In the genomic region with DNA sequence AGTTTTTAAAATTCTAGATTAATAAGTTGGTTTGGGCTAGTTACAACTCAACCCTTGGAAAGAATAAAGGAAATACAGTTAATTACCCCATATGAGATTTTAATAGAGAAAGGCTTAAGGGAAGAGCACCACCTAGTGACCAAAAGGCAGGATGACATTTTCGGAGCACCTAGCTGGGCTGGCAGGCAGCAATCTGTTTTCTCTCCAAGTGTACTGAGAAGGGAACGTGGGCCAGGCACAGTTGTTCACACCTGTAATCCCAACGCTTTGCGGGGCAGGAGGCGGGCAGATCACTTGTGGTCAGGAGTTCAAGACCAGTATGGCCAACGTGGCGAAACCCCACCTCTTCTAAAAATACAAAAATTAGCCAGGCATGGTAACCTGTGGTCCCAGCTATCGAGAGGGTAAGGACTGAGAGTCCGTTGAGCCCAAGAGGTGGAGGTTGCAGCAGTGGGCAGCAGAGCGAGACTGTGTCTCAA, we compare ENCODE assay signal across 8 cellular contexts. TPM values are rescaled to one million over a fixed set of nuclear protein-coding genes. Genes with fewer than 3 reads are reported as not detected.
DNase-seq lines count a peak whose midpoint lies in the region; ATAC-seq and TF ChIP-seq lines count a peak whose summit lies in the region.
"Not testable (repeated sequence)": the region's sequence is repeated elsewhere in the genome, so short reads cannot be mapped to it uniquely, and the experiment has no call there.

No MANE protein-coding gene starts in this region.

- intact Hi-C loops in ascending aorta (cut with DNase I); left ventricle myocardium superior (cut with micrococcal nuclease); natural killer cell (cut with micrococcal nuclease); thyroid gland (cut with DNase I): not testable (repeated sequence)

- not testable (repeated sequence) for H3K9me3 ChIP-seq in CD4-positive, CD25-positive, alpha-beta regulatory T cell (ENCODE audit: control insufficient read depth in 2 of 2, low read length in 2 of 2); HEK293 (ENCODE audit: control insufficient read depth, insufficient read depth, low read depth, low read length); RWPE2 (ENCODE audit: severe bottlenecking); ascending aorta; endodermal cell (ENCODE audit: control insufficient read depth, low read length); thyroid gland

- DNase-seq in CD4-positive, CD25-positive, alpha-beta regulatory T cell: peak in 1 of 3 donors; percentile 22
- DNase-seq in RWPE2 (ENCODE audit: low spot score); ascending aorta (ENCODE audit: low spot score in 2 of 2); endodermal cell; left ventricle myocardium superior; natural killer cell: not testable (repeated sequence)
- peak; percentile 39 to 41 for DNase-seq in thyroid gland

- not testable (repeated sequence) for H3K4me3 Mint-ChIP-seq in CD4-positive, CD25-positive, alpha-beta regulatory T cell; endodermal cell; natural killer cell

- not testable (repeated sequence) for H3K27me3 ChIP-seq in CD4-positive, CD25-positive, alpha-beta regulatory T cell (ENCODE audit: control insufficient read depth, insufficient read depth, low read length); RWPE2 (ENCODE audit: insufficient read depth, poor library complexity, severe bottlenecking); ascending aorta; endodermal cell (ENCODE audit: control insufficient read depth, insufficient read depth, low read length, poor library complexity, severe bottlenecking); thyroid gland

- H3K4me3 ChIP-seq in CD4-positive, CD25-positive, alpha-beta regulatory T cell (ENCODE audit: low read depth, low read length); HEK293 (ENCODE audit: low read depth, low read length); RWPE2 (ENCODE audit: severe bottlenecking); ascending aorta; endodermal cell (ENCODE audit: low read length); thyroid gland (replicated peaks in 1 of 3): not testable (repeated sequence)

- not testable (repeated sequence) for H3K9me3 Mint-ChIP-seq in CD4-positive, CD25-positive, alpha-beta regulatory T cell; endodermal cell; natural killer cell

- not testable (repeated sequence) for TF ChIP-seq POLR2A in thyroid gland (IDR thresholded peaks at IDR 0.05)

- peaks cover 39% of the 10 kb centered on the region for H3K36me3 Mint-ChIP-seq in CD4-positive, CD25-positive, alpha-beta regulatory T cell
- peaks cover 58% of the 10 kb centered on the region for H3K36me3 Mint-ChIP-seq in endodermal cell (ENCODE audit: low read depth)
- peaks cover 25% of the 10 kb centered on the region for H3K36me3 Mint-ChIP-seq in natural killer cell

- not testable (repeated sequence) for H3K4me1 ChIP-seq in CD4-positive, CD25-positive, alpha-beta regulatory T cell (ENCODE audit: control insufficient read depth, insufficient read depth, low read length, poor library complexity, severe bottlenecking); HEK293 (ENCODE audit: control insufficient read depth, insufficient read depth, low read length); RWPE2 (ENCODE audit: insufficient read depth, poor library complexity, severe bottlenecking); ascending aorta; endodermal cell (ENCODE audit: control insufficient read depth, insufficient read depth, low read length); thyroid gland

- 66 to 97% methylated on average over 3 to 8 of the region's 10 CpGs for WGBS in endodermal cell (ENCODE audit: insufficient coverage in 1 of 2, insufficient read length in 1 of 2), 2 experiments
- WGBS in thyroid gland, 2 donors: 17 to 28% methylated on average over 6 to 10 of the region's 10 CpGs

- POLR2A ChIA-PET in HEK293 (lab: Yijun Ruan, JAX): interaction anchor here (1.0 kb wide), 1 partner anchor 16 kb away, joined by 3 read pairs; no protein-coding TSS in a partner anchor

- not testable (repeated sequence) for H3K9ac ChIP-seq in endodermal cell (ENCODE audit: extremely low read depth, low read length, poor library complexity, severe bottlenecking)

- peaks cover 49% of the 10 kb centered on the region for H3K36me3 ChIP-seq in CD4-positive, CD25-positive, alpha-beta regulatory T cell (ENCODE audit: control insufficient read depth, insufficient read depth, low read length)
- H3K36me3 ChIP-seq in HEK293 (ENCODE audit: control insufficient read depth in 2 of 2, insufficient read depth in 1 of 2, low read length in 2 of 2) (peaks cover 27 to 71% of the 10 kb centered on the region in 2 experiments; a peak in 2 of 3 replicates), RWPE2 (ENCODE audit: low read depth) (peaks cover 73% of the 10 kb centered on the region), ascending aorta (peaks cover 44 to 54% of the 10 kb centered on the region in 2 donors), endodermal cell (ENCODE audit: control insufficient read depth, insufficient read depth, low read length) (peaks cover 48% of the 10 kb centered on the region), thyroid gland (peaks cover 21 to 40% of the 10 kb centered on the region in 2 donors)

- CTCF ChIA-PET in HEK293 (lab: Yijun Ruan, JAX): interaction anchor here (0.8 to 2.2 kb wide), 4 partner anchors 10 to 393 kb away, joined by 3 to 6 read pairs (median 4); no protein-coding TSS in a partner anchor

- H3K27ac Mint-ChIP-seq in CD4-positive, CD25-positive, alpha-beta regulatory T cell: peak overlapping the region in 2 of 3 donors; percentile 50 to 76
- H3K27ac Mint-ChIP-seq in endodermal cell: peak overlapping the region; percentile 71
- H3K27ac Mint-ChIP-seq in natural killer cell: peak overlapping the region; percentile 23 to 68

- H3K27ac ChIP-seq in CD4-positive, CD25-positive, alpha-beta regulatory T cell (ENCODE audit: insufficient read depth, low read length, poor library complexity, severe bottlenecking); HEK293 (ENCODE audit: extremely low read depth, low read depth, low read length); RWPE2 (ENCODE audit: poor library complexity, severe bottlenecking); ascending aorta; endodermal cell (ENCODE audit: low read depth, low read length): not testable (repeated sequence)
- H3K27ac ChIP-seq in thyroid gland: peak overlapping the region in 2 of 3 donors; percentile 3 to 17

- ATAC-seq in CD4-positive, CD25-positive, alpha-beta regulatory T cell (ENCODE audit: low read depth in 2 of 2): peak in 1 of 2 donors; percentile 71
- ATAC-seq in RWPE2 (ENCODE audit: low read depth) (peak; percentile 76), left ventricle myocardium superior (peak; percentile 86), natural killer cell (peak; percentile 74 to 89 (median 77))

- H3K27me3 Mint-ChIP-seq in CD4-positive, CD25-positive, alpha-beta regulatory T cell; endodermal cell (ENCODE audit: insufficient read depth); natural killer cell (ENCODE audit: low read depth in 2 of 2): not testable (repeated sequence)

- peaks cover 0 to 19% (median 5%) of the 10 kb centered on the region in 4 donors for H3K4me1 Mint-ChIP-seq in CD4-positive, CD25-positive, alpha-beta regulatory T cell
- not testable (repeated sequence) for H3K4me1 Mint-ChIP-seq in endodermal cell, natural killer cell

- TF ChIP-seq CTCF in HEK293 (tag by site-specific recombination; IDR thresholded peaks at IDR 0.05): not testable (repeated sequence)
- peak; percentile 73 for TF ChIP-seq CTCF in RWPE2 (IDR thresholded peaks at IDR 0.05; ENCODE audit: poor library complexity, severe bottlenecking)
- peak in 2 of 3 experiments; percentile 13 to 44 for TF ChIP-seq CTCF in ascending aorta (IDR thresholded peaks at IDR 0.05)
- peak; percentile 59 for TF ChIP-seq CTCF in endodermal cell (conservative IDR thresholded peaks at IDR 0.05)
- peak; percentile 41 for TF ChIP-seq CTCF in natural killer cell (IDR thresholded peaks at IDR 0.05)
- TF ChIP-seq CTCF in thyroid gland (IDR thresholded peaks at IDR 0.05): peak in 2 of 6 experiments; percentile 7 to 23

TF ChIP-seq in HEK293, 187 proteins besides CTCF, POLR2A, EP300 and RAD21:
- TF ChIP-seq PRDM1 (tag by site-specific recombination; IDR thresholded peaks at IDR 0.05): peak; percentile 31; the same call in 1 of the 2 replicates

RNA-seq across cellular contexts. Expression of gene NTAN1, which starts 16.5 kb away (rescaled TPM):
- 46.8 TPM for total RNA-seq in CD4-positive, CD25-positive, alpha-beta regulatory T cell
- polyA plus RNA-seq in CD4-positive, CD25-positive, alpha-beta regulatory T cell: 100 to 1,000 TPM in 2 of 4 donors, 10 to 100 TPM in 2; 75.4 to 115 (median 96.7) TPM
- total RNA-seq in ascending aorta: 77.7 TPM
- 10 to 100 TPM; 47.2 to 57.3 TPM for total RNA-seq in endodermal cell
- 55.9 TPM for polyA plus RNA-seq in endodermal cell (2013, experiment 1 of 2)
- polyA plus RNA-seq in endodermal cell (2013, experiment 2 of 2): 51.5 TPM
- 23.7 TPM for total RNA-seq in left ventricle myocardium superior
- total RNA-seq in natural killer cell: 10 to 100 TPM; 26.7 to 35.1 (median 30.3) TPM
- 10 to 100 TPM; 21.6 to 80.0 (median 40.6) TPM for total RNA-seq in thyroid gland

RNA-seq across cellular contexts. Expression of gene RRN3, which starts 21.7 kb away (rescaled TPM):
- 29.9 TPM for total RNA-seq in CD4-positive, CD25-positive, alpha-beta regulatory T cell
- 10 to 100 TPM; 21.6 to 31.3 (median 27.1) TPM for polyA plus RNA-seq in CD4-positive, CD25-positive, alpha-beta regulatory T cell
- 4.8 TPM for total RNA-seq in ascending aorta
- total RNA-seq in endodermal cell: 10 to 100 TPM; 28.6 to 30.6 TPM
- 27.4 TPM for polyA plus RNA-seq in endodermal cell (2013, experiment 1 of 2)
- 25.0 TPM for polyA plus RNA-seq in endodermal cell (2013, experiment 2 of 2)
- total RNA-seq in left ventricle myocardium superior: 25.8 TPM
- 10 to 100 TPM; 40.8 to 45.3 (median 43.4) TPM for total RNA-seq in natural killer cell
- total RNA-seq in thyroid gland: 10 to 100 TPM; 27.7 to 31.8 (median 30.7) TPM
